Comparison of ENCODE assay signal across 29 cellular contexts in the genomic region with DNA sequence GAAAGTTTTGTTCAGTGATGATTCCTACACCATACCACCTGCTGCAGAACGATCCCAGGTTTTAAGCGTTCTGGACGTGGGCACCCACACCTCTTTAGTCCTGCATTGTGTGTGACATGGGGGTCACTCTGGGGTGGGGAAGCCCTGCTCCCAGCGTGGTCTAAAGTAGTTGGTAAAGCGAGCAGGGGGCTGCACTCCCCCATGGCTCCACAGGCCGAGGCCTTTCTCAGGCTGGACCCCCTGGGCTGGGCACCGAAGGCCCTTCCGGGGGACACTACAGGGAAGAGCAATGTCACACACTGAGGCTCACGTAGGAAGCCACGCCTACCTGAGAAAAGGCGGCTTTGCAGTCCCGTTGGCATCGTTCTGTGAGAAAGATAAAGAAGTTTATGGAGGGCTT.
"Had no signal": no experiment of that assay in that cellular context is flagged by ENCODE, and none has a peak within 500 bp of the region (broad histone marks: within the 10 kb centered on the region; RNA-seq: fewer than 3 reads in every experiment).

No MANE protein-coding gene starts in this region.

- H3K9me3 ChIP-seq: adrenal gland, body of pancreas, colonic mucosa, heart left ventricle, left lung, lower lobe of right lung, mucosa of descending colon, pancreas, prostate gland, sigmoid colon, thoracic aorta, upper lobe of right lung had no signal

- H3K27ac Mint-ChIP-seq: activated naive CD4-positive, alpha-beta T cell treated with anti-CD3 and anti-CD28 coated beads for 36 hours; activated naive CD8-positive, alpha-beta T cell treated with anti-CD3 and anti-CD28 coated beads for 36 hours; stimulated activated effector memory CD8-positive, alpha-beta T cell treated with anti-CD3 and anti-CD28 coated beads, Interleukin-12 subunit alpha, Interleukin-12 subunit beta, amount 100 ng/mL, for 72 hours; stimulated activated naive CD8-positive, alpha-beta T cell treated with anti-CD3 and anti-CD28 coated beads, Interleukin-15, Interleukin-2, amounts not matched to agents 100 ng/mL and 50 ng/mL, for 24 hours had no signal

- H3K27me3 ChIP-seq: adrenal gland, body of pancreas, colonic mucosa, dorsolateral prefrontal cortex, heart left ventricle, left lung, pancreas, sigmoid colon, upper lobe of right lung had no signal

- ATAC-seq: body of pancreas; heart left ventricle; left lung; lower lobe of right lung; mucosa of descending colon; stimulated activated effector memory CD8-positive, alpha-beta T cell treated with anti-CD3 and anti-CD28 coated beads, Interleukin-12 subunit alpha, Interleukin-12 subunit beta, amount 100 ng/mL, for 72 hours; upper lobe of right lung had no signal

- H3K9me3 Mint-ChIP-seq: activated naive CD4-positive, alpha-beta T cell treated with anti-CD3 and anti-CD28 coated beads for 36 hours; activated naive CD8-positive, alpha-beta T cell treated with anti-CD3 and anti-CD28 coated beads for 36 hours; nephron; stimulated activated effector memory CD8-positive, alpha-beta T cell treated with anti-CD3 and anti-CD28 coated beads, Interleukin-12 subunit alpha, Interleukin-12 subunit beta, amount 100 ng/mL, for 72 hours; stimulated activated naive CD8-positive, alpha-beta T cell treated with anti-CD3 and anti-CD28 coated beads, Interleukin-15, Interleukin-2, amounts not matched to agents 100 ng/mL and 50 ng/mL, for 24 hours had no signal

- FAIRE-seq: islet of Langerhans, pancreas, small intestine had no signal

- DNase-seq: activated CD4-positive, alpha-beta T cell treated with anti-CD3 and anti-CD28 coated beads for 48 hours; activated CD4-positive, alpha-beta T cell treated with anti-CD3 and anti-CD28 coated beads, Interleukin-2, amount 50 U/mL, for 48 hours; activated CD8-positive, alpha-beta memory T cell treated with anti-CD3 and anti-CD28 coated beads for 24 hours; activated effector memory CD4-positive, alpha-beta T cell treated with Interleukin-2 at 50 U/mL for 16 hours; activated naive CD4-positive, alpha-beta T cell treated with anti-CD3 and anti-CD28 coated beads for 36 hours; activated naive CD8-positive, alpha-beta T cell treated with anti-CD3 and anti-CD28 coated beads for 36 hours; aorta; body of pancreas; colonic mucosa; dorsolateral prefrontal cortex; effector memory CD4-positive, alpha-beta T cell; heart left ventricle; left lung; lower lobe of right lung; mesendoderm; retina; sigmoid colon; small intestine; stimulated activated CD4-positive, alpha-beta T cell treated with anti-CD3 and anti-CD28 coated beads, Interleukin-4, amount 100 ng/mL, for 24 hours; upper lobe of right lung had no signal

- H3K4me3 ChIP-seq: adrenal gland, body of pancreas, colonic mucosa, dorsolateral prefrontal cortex, heart left ventricle, left lung, lower lobe of right lung, mucosa of descending colon, pancreas, prostate gland, sigmoid colon, thoracic aorta, upper lobe of right lung had no signal

- H3K4me3 Mint-ChIP-seq: activated naive CD4-positive, alpha-beta T cell treated with anti-CD3 and anti-CD28 coated beads for 36 hours; activated naive CD8-positive, alpha-beta T cell treated with anti-CD3 and anti-CD28 coated beads for 36 hours; nephron; stimulated activated effector memory CD8-positive, alpha-beta T cell treated with anti-CD3 and anti-CD28 coated beads, Interleukin-12 subunit alpha, Interleukin-12 subunit beta, amount 100 ng/mL, for 72 hours; stimulated activated naive CD8-positive, alpha-beta T cell treated with anti-CD3 and anti-CD28 coated beads, Interleukin-15, Interleukin-2, amounts not matched to agents 100 ng/mL and 50 ng/mL, for 24 hours had no signal

- H3K27me3 Mint-ChIP-seq: activated naive CD8-positive, alpha-beta T cell treated with anti-CD3 and anti-CD28 coated beads for 36 hours; stimulated activated naive CD8-positive, alpha-beta T cell treated with anti-CD3 and anti-CD28 coated beads, Interleukin-15, Interleukin-2, amounts not matched to agents 100 ng/mL and 50 ng/mL, for 24 hours had no signal

- H3K4me1 ChIP-seq: colonic mucosa had no signal

- H3K4me1 Mint-ChIP-seq: activated naive CD8-positive, alpha-beta T cell treated with anti-CD3 and anti-CD28 coated beads for 36 hours; stimulated activated effector memory CD8-positive, alpha-beta T cell treated with anti-CD3 and anti-CD28 coated beads, Interleukin-12 subunit alpha, Interleukin-12 subunit beta, amount 100 ng/mL, for 72 hours had no signal

- H3K27ac ChIP-seq: adrenal gland, colonic mucosa, heart left ventricle, lower lobe of right lung, sigmoid colon, thoracic aorta, upper lobe of right lung had no signal
